Comparison of ENCODE assay signal across 8 cellular contexts in the genomic region with DNA sequence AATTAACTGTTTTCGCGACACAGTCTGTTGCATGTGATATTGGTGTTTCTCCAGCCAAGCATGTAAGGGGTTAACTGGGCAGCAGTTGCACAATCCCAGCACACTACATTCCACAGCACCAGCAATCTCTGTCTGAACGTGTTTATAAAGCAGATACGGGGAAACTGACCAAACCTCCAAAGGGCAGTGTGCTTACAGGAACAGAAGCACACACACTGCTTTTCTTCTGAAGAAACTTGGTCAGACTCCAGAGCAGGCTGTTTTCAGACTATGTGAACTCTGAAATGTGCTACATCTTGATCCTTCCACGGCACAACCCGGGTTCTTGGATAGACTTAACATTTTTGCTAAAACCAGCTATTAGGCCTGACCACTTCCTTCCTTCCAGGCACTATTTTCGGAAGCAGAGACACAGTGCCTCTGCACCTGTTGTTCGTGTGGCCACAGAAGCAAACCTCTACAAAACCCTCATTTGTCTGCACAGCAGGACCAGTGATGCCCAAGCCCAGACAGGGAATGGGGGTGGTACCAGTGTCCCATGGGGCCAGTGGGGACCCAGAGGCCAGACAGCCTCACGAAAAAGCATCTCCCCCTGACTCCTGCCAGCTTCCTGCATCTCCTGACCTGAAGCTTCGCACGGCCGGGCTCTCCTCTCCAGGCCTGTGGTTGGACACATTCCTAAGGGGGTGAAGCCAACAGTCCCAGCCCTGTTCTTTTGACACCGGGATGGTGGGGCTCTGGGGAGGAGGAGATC.
DNase-seq lines count a peak whose midpoint lies in the region; ATAC-seq and TF ChIP-seq lines count a peak whose summit lies in the region.

No MANE protein-coding gene starts in this region.

- H3K4me3 ChIP-seq in MM.1S (ENCODE audit: low read length) = peak overlapping the region; percentile 50
- H3K4me3 ChIP-seq in astrocyte of the spinal cord (ENCODE audit: low read depth, low read length) = peak overlapping the region; percentile 35
- no peak overlapping the region for H3K4me3 ChIP-seq in left lung
- peak overlapping the region; percentile 69 for H3K4me3 ChIP-seq in thoracic aorta
- no peak overlapping the region for H3K4me3 ChIP-seq in effector memory CD4-positive, alpha-beta T cell (ENCODE audit: insufficient read depth, low read depth, low read length, poor library complexity, severe bottlenecking)

- in situ Hi-C loops in astrocyte of the spinal cord (cut with HindIII; ENCODE audit: low sequenced_read_pairs) = no loop called here

- peaks cover 53% of the 10 kb centered on the region for H3F3A ChIP-seq in MM.1S (ENCODE audit: insufficient read depth, low read length)

- H3K36me3 Mint-ChIP-seq in activated CD8-positive, alpha-beta memory T cell treated with anti-CD3 and anti-CD28 coated beads, Interleukin-2, amount 10 ng/mL, durations not matched to agents 7 days and 5 days = peaks cover 68% of the 10 kb centered on the region

- H3K4me3 Mint-ChIP-seq in activated CD8-positive, alpha-beta memory T cell treated with anti-CD3 and anti-CD28 coated beads, Interleukin-2, amount 10 ng/mL, durations not matched to agents 7 days and 5 days = peak overlapping the region; percentile 50

- H3K9ac ChIP-seq in MM.1S (ENCODE audit: low read length) = peak overlapping the region; percentile 88

- H4K20me1 ChIP-seq in MM.1S (ENCODE audit: insufficient read depth, low read length) = no peaks in the 10 kb centered on the region

- H2AFZ ChIP-seq in MM.1S (ENCODE audit: low read length) = no peak overlapping the region

- intact Hi-C loops in left lung (cut with DNase I) = no loop called here

- CTCF ChIA-PET in activated CD8-positive, alpha-beta memory T cell treated with anti-CD3 and anti-CD28 coated beads, Interleukin-2, amount 10 ng/mL, durations not matched to agents 7 days and 5 days (lab: Charles Lee) = interaction anchor here (0.6 to 0.9 kb wide), 3 partner anchors 101 to 838 kb away, joined by 3 to 4 read pairs (median 3); no protein-coding TSS in a partner anchor

- H3K36me3 ChIP-seq in MM.1S (replicated peaks; ENCODE audit: insufficient read depth, low read length) (peaks cover 22% of the 10 kb centered on the region), left lung (peaks cover 0 to 27% of the 10 kb centered on the region in 2 donors), thoracic aorta (peaks cover 11% of the 10 kb centered on the region)
- H3K36me3 ChIP-seq in effector memory CD4-positive, alpha-beta T cell (ENCODE audit: control insufficient read depth, insufficient read depth, low read length) = peaks cover 21% of the 10 kb centered on the region

- peaks cover 48% of the 10 kb centered on the region for H3K4me1 Mint-ChIP-seq in activated CD8-positive, alpha-beta memory T cell treated with anti-CD3 and anti-CD28 coated beads, Interleukin-2, amount 10 ng/mL, durations not matched to agents 7 days and 5 days

- H3K27ac ChIP-seq in MM.1S (ENCODE audit: low read length) = peak overlapping the region; percentile 99
- H3K27ac ChIP-seq in left lung = peak overlapping the region; percentile 67 to 82
- H3K27ac ChIP-seq in thoracic aorta = peak overlapping the region; percentile 69 to 80
- H3K27ac ChIP-seq in effector memory CD4-positive, alpha-beta T cell (ENCODE audit: insufficient read depth, low read length, poor library complexity, severe bottlenecking) = no peak overlapping the region

- H3K27ac Mint-ChIP-seq in activated CD8-positive, alpha-beta memory T cell treated with anti-CD3 and anti-CD28 coated beads, Interleukin-2, amount 10 ng/mL, durations not matched to agents 7 days and 5 days = peak overlapping the region; percentile 82

- peaks cover 3% of the 10 kb centered on the region for H3K9me3 Mint-ChIP-seq in activated CD8-positive, alpha-beta memory T cell treated with anti-CD3 and anti-CD28 coated beads, Interleukin-2, amount 10 ng/mL, durations not matched to agents 7 days and 5 days (ENCODE audit: low read depth)

- peak; percentile 72 for DNase-seq in activated CD8-positive, alpha-beta memory T cell treated with anti-CD3 and anti-CD28 coated beads, Interleukin-2, amount 10 ng/mL, durations not matched to agents 7 days and 5 days
- DNase-seq in activated CD8-positive, alpha-beta memory T cell treated with anti-CD3 and anti-CD28 coated beads for 24 hours = no peak
- DNase-seq in MM.1S (peak; percentile 99), astrocyte of the spinal cord (ENCODE audit: low read depth, low spot score) (peak; percentile 93), left lung (no peak), thoracic aorta (ENCODE audit: low spot score) (no peak)
- DNase-seq in effector memory CD4-positive, alpha-beta T cell = no peak

- H3K9me3 ChIP-seq in MM.1S (replicated peaks; ENCODE audit: insufficient read depth, low read length) = no peaks in the 10 kb centered on the region
- no peaks in the 10 kb centered on the region for H3K9me3 ChIP-seq in left lung
- no peaks in the 10 kb centered on the region for H3K9me3 ChIP-seq in thoracic aorta
- H3K9me3 ChIP-seq in effector memory CD4-positive, alpha-beta T cell (ENCODE audit: control insufficient read depth, low read length) = no peaks in the 10 kb centered on the region

- TF ChIP-seq CTCF in MM.1S (IDR thresholded peaks at IDR 0.05; ENCODE audit: low read length) (no peak), astrocyte of the spinal cord (IDR thresholded peaks at IDR 0.05; ENCODE audit: low read depth, low read length) (no peak), left lung (IDR thresholded peaks at IDR 0.05) (no peak), thoracic aorta (IDR thresholded peaks at IDR 0.05) (no peak)

- H3K27me3 Mint-ChIP-seq in activated CD8-positive, alpha-beta memory T cell treated with anti-CD3 and anti-CD28 coated beads, Interleukin-2, amount 10 ng/mL, durations not matched to agents 7 days and 5 days = no peaks in the 10 kb centered on the region

- ATAC-seq in activated CD8-positive, alpha-beta memory T cell treated with anti-CD3 and anti-CD28 coated beads, Interleukin-2, amount 10 ng/mL, durations not matched to agents 7 days and 5 days = peak; percentile 74
- peak; percentile 78 for ATAC-seq in HG02588 (IDR thresholded peaks at IDR 0.05; ENCODE audit: unreplicated experiment)
- ATAC-seq in left lung = peak; percentile 78
- ATAC-seq in thoracic aorta (ENCODE audit: insufficient number of reproducible peaks, low FRiP score, low read depth) = peak; percentile 5

- no peaks in the 10 kb centered on the region for H3K27me3 ChIP-seq in MM.1S (replicated peaks; ENCODE audit: insufficient read depth, low read length)
- H3K27me3 ChIP-seq in left lung = no peaks in the 10 kb centered on the region
- H3K27me3 ChIP-seq in thoracic aorta (replicated peaks; ENCODE audit: insufficient read depth) = no peaks in the 10 kb centered on the region
- H3K27me3 ChIP-seq in effector memory CD4-positive, alpha-beta T cell (replicated peaks; ENCODE audit: control insufficient read depth, insufficient read depth, low read length, poor library complexity, severe bottlenecking) = no peaks in the 10 kb centered on the region

- H3K4me2 ChIP-seq in MM.1S (ENCODE audit: low read depth, low read length) = peak overlapping the region; percentile 95

- peaks cover 34% of the 10 kb centered on the region for H3K79me2 ChIP-seq in MM.1S (ENCODE audit: low read length)

- H3K4me1 ChIP-seq in MM.1S (ENCODE audit: low read length) (peaks cover 67% of the 10 kb centered on the region), left lung (peaks cover 30 to 63% of the 10 kb centered on the region in 2 donors), thoracic aorta (ENCODE audit: control insufficient read depth in 1 of 2, low read depth in 2 of 2) (peaks cover 28 to 36% of the 10 kb centered on the region in 2 donors)
- H3K4me1 ChIP-seq in effector memory CD4-positive, alpha-beta T cell (ENCODE audit: control insufficient read depth, insufficient read depth, low read length, poor library complexity, severe bottlenecking) = peaks cover 12% of the 10 kb centered on the region

- no peaks in the 10 kb centered on the region for H3K9me2 ChIP-seq in MM.1S (replicated peaks; ENCODE audit: insufficient read depth, low read length)

Comparison
In these comparisons a context has a peak if more than half of its experiments do, and no peak if none do; other contexts are left out.
1. DNase-seq: peak in activated CD8-positive, alpha-beta memory T cell treated with anti-CD3 and anti-CD28 coated beads, Interleukin-2, amount 10 ng/mL, durations not matched to agents 7 days and 5 days (single experiment), MM.1S (single experiment) and astrocyte of the spinal cord (single experiment); none in activated CD8-positive, alpha-beta memory T cell treated with anti-CD3 and anti-CD28 coated beads for 24 hours (single experiment), left lung (0 of 2), thoracic aorta (single experiment) and effector memory CD4-positive, alpha-beta T cell (0 of 3).
2. ATAC-seq: peak in every context shown above with its lines; median percentile 78 in HG02588; 78 in left lung; 74 in activated CD8-positive, alpha-beta memory T cell treated with anti-CD3 and anti-CD28 coated beads, Interleukin-2, amount 10 ng/mL, durations not matched to agents 7 days and 5 days; 5 in thoracic aorta.
3. H3K4me3 ChIP-seq: peak in MM.1S (single experiment), astrocyte of the spinal cord (single experiment) and thoracic aorta (single experiment); none in left lung (0 of 2) and effector memory CD4-positive, alpha-beta T cell (single experiment).